In genomic region chr4:140595065-140595464, GRCh38 we compare ENCODE assay signal across 8 cellular contexts. TPM values are rescaled to one million over a fixed set of nuclear protein-coding genes. Genes with fewer than 3 reads are reported as not detected.
DNase-seq lines count a peak whose midpoint lies in the region; ATAC-seq, FAIRE-seq and TF ChIP-seq lines count a peak whose summit lies in the region.

No MANE protein-coding gene starts in this region.

- H3K4me3 ChIP-seq in endothelial cell of umbilical vein (replicated peaks in 1 of 3; ENCODE audit: insufficient read depth in 1 of 3, low read depth in 1 of 3, low read length in 3 of 3), result no peak overlapping the region

- peaks cover 6 to 19% of the 10 kb centered on the region in 2 experiments for H3K27me3 ChIP-seq in endothelial cell of umbilical vein (ENCODE audit: control insufficient read depth in 2 of 2, insufficient read depth in 2 of 2, low read length in 2 of 2)

- no peak for TF ChIP-seq POLR2A in endothelial cell of umbilical vein (IDR thresholded peaks at IDR 0.05; ENCODE audit: low read depth, low read length)

- CTCF ChIA-PET in endothelial cell of umbilical vein (lab: Charles Lee), result interaction anchor here (0.8 to 2.5 kb wide), 10 partner anchors 10 to 289 kb away, joined by 3 to 49 read pairs (median 4); no protein-coding TSS in a partner anchor

- intact Hi-C loops in endothelial cell of umbilical vein (cut with micrococcal nuclease), result loop anchor here (1.0 kb wide), 1 partner anchor 256 kb away; no protein-coding TSS in a partner anchor

- peak; percentile 53 for DNase-seq in COLO668 (lab: John Stamatoyannopoulos, UW; ENCODE audit: unreplicated experiment)
- peak; percentile 1 to 25 for DNase-seq in NCI-H187 (lab: John Stamatoyannopoulos, UW)
- DNase-seq in endothelial cell of umbilical vein (ENCODE audit: low read depth, low spot score), result peak; percentile 21
- DNase-seq in renal cortical epithelial cell (ENCODE audit: low read depth), result peak; percentile 44
- no peak for DNase-seq in DMS114 treated with DMSO at 0.1 percent for 48 hours (lab: John Stamatoyannopoulos, UW; ENCODE audit: unreplicated experiment)
- DNase-seq in activated CD4-positive, alpha-beta T cell treated with anti-CD3 and anti-CD28 coated beads, Interleukin-2, amount 50 U/mL, for 4 hours, result no peak

- no peaks in the 10 kb centered on the region for H3K36me3 ChIP-seq in endothelial cell of umbilical vein (ENCODE audit: control insufficient read depth in 2 of 2, extremely low read depth in 1 of 2, insufficient read depth in 2 of 2, low read length in 2 of 2)

- POLR2A ChIA-PET in endothelial cell of umbilical vein (lab: Charles Lee), result no interaction called here

- H2AFZ ChIP-seq in endothelial cell of umbilical vein (ENCODE audit: low read depth, low read length), result no peak overlapping the region

- peak; percentile 35 to 47 for TF ChIP-seq CTCF in endothelial cell of umbilical vein (IDR thresholded peaks at IDR 0.05; ENCODE audit: extremely low read depth in 1 of 2, insufficient read depth in 1 of 2, low read depth in 1 of 2, low read length in 2 of 2)

- BruUV-seq in endothelial cell of umbilical vein (replicated peaks; lab: Mats Ljungman, UMichigan), result no TSS peak

- no peaks in the 10 kb centered on the region for H3K4me1 ChIP-seq in endothelial cell of umbilical vein (ENCODE audit: control insufficient read depth, extremely low read depth, insufficient read depth, low read length)

- H3K4me2 ChIP-seq in endothelial cell of umbilical vein (ENCODE audit: insufficient read depth, low read length), result no peak overlapping the region

- H3K9me3 ChIP-seq in endothelial cell of umbilical vein (replicated peaks; ENCODE audit: control insufficient read depth, insufficient read depth, low read length), result no peaks in the 10 kb centered on the region

- ATAC-seq in GM21423 (IDR thresholded peaks at IDR 0.05; ENCODE audit: unreplicated experiment) (peak; percentile 52), HG03135 (IDR thresholded peaks at IDR 0.05; ENCODE audit: unreplicated experiment) (no peak)

- FAIRE-seq in endothelial cell of umbilical vein (lab: Jason Lieb, UNC), result no peak

- H4K20me1 ChIP-seq in endothelial cell of umbilical vein (replicated peaks; ENCODE audit: control insufficient read depth, extremely low read depth, insufficient read depth, low read length), result no peaks in the 10 kb centered on the region

- dilution Hi-C loops in endothelial cell of umbilical vein (cut with MboI; ENCODE audit: extremely low pct_ligation_motif_present, low sequenced_read_pairs), result no loop called here

- H3K27ac ChIP-seq in endothelial cell of umbilical vein (ENCODE audit: insufficient read depth, low read depth, low read length), result no peak overlapping the region

- H3K9ac ChIP-seq in endothelial cell of umbilical vein (replicated peaks; ENCODE audit: extremely low read depth, insufficient read depth, low read length), result no peak overlapping the region

- H3K79me2 ChIP-seq in endothelial cell of umbilical vein (ENCODE audit: control insufficient read depth, insufficient read depth, low read length), result no peaks in the 10 kb centered on the region

- no peaks in the 10 kb centered on the region for H3K9me1 ChIP-seq in endothelial cell of umbilical vein (replicated peaks; ENCODE audit: control insufficient read depth, extremely low read depth, insufficient read depth, low read length)

TF ChIP-seq in endothelial cell of umbilical vein, 7 proteins besides CTCF, POLR2A, EP300 and RAD21:
- TF ChIP-seq EZH2 (IDR thresholded peaks at IDR 0.05; ENCODE audit: borderline replicate concordance, low read depth, low read length, severe bottlenecking), result no peak
- no peak for TF ChIP-seq GATA2 (IDR thresholded peaks at IDR 0.05; ENCODE audit: insufficient read depth, insufficient read length, low read depth, low read length)
- TF ChIP-seq MYC (IDR thresholded peaks at IDR 0.05; ENCODE audit: low read depth, low read length), result no peak
- TF ChIP-seq MAX (IDR thresholded peaks at IDR 0.05; ENCODE audit: insufficient read depth, insufficient read length), result no peak
- no peak for TF ChIP-seq POLR2AphosphoS5 (IDR thresholded peaks at IDR 0.05; ENCODE audit: insufficient read depth, low read depth, low read length)
- no peak for TF ChIP-seq JUN (IDR thresholded peaks at IDR 0.05; ENCODE audit: borderline replicate concordance, insufficient read depth, insufficient read length, low read depth)
- no peak for TF ChIP-seq FOS (IDR thresholded peaks at IDR 0.05; ENCODE audit: borderline replicate concordance, insufficient read depth, low read length)
TF ChIP-seq in endothelial cell of umbilical vein: peak in this region for 0.

RNA-seq across cellular contexts. Expression of gene UCP1, which starts 26.3 kb away (rescaled TPM):
- total RNA-seq in endothelial cell of umbilical vein, result not detected in 2 replicates
- polyA plus RNA-seq in endothelial cell of umbilical vein, result not detected in 2 replicates
- polyA plus RNA-seq in endothelial cell of umbilical vein (2011; cell fraction: cytosol; rRNA removed), result not detected in 2 replicates
- not detected in 2 replicates for polyA plus RNA-seq in endothelial cell of umbilical vein (2011; cell fraction: nucleus; rRNA removed)
- polyA plus RNA-seq in endothelial cell of umbilical vein (2012), result not detected in 2 replicates
- not detected in 2 replicates for polyA minus RNA-seq in endothelial cell of umbilical vein
- not detected for polyA minus RNA-seq in endothelial cell of umbilical vein (2011; cell fraction: cytosol; rRNA and poly(A)+ RNA removed)
- polyA minus RNA-seq in endothelial cell of umbilical vein (2011; cell fraction: nucleus; rRNA and poly(A)+ RNA removed), result not detected in 2 replicates
- total RNA-seq in renal cortical epithelial cell, result not detected in 2 replicates

Comparison
In these comparisons a context has a peak if more than half of its experiments do, and no peak if none do; other contexts are left out.
1. DNase-seq: peak in COLO668 (single experiment), NCI-H187 (2 of 2), endothelial cell of umbilical vein (single experiment) and renal cortical epithelial cell (single experiment); none in DMS114 treated with DMSO at 0.1 percent for 48 hours (single experiment) and activated CD4-positive, alpha-beta T cell treated with anti-CD3 and anti-CD28 coated beads, Interleukin-2, amount 50 U/mL, for 4 hours (0 of 2).